ENCODE assay signal across 11 cellular contexts in genomic region chr13:50122465-50122864, GRCh38.
A peak's percentile ranks its signal among the peaks of the same experiment; 100 is the strongest.
DNase-seq lines count a peak whose midpoint lies in the region; ATAC-seq and TF ChIP-seq lines count a peak whose summit lies in the region.
"Had no signal": no experiment of that assay in that cellular context is flagged by ENCODE, and none has a peak within 500 bp of the region (broad histone marks: within the 10 kb centered on the region; RNA-seq: fewer than 3 reads in every experiment).

No MANE protein-coding gene starts in this region.

- H3K4me3 ChIP-seq in CD4-positive, alpha-beta memory T cell (ENCODE audit: low read length in 2 of 2), result no peak overlapping the region

- POLR2A ChIA-PET in CD4-positive, alpha-beta memory T cell (lab: Charles Lee; ENCODE audit: partially characterized antibody), result interaction anchor here (1.5 to 14.7 kb wide), 3 partner anchors 14 to 125 kb away, joined by 6 to 648 read pairs (median 79); partner anchors contain the start of gene TRIM13

- no peaks in the 10 kb centered on the region for H3K27me3 ChIP-seq in CD4-positive, alpha-beta memory T cell (ENCODE audit: insufficient read depth, low read length)
- H3K27me3 ChIP-seq: brain microvascular endothelial cell had no signal

- no peaks in the 10 kb centered on the region for H3K9me3 ChIP-seq in CD4-positive, alpha-beta memory T cell (ENCODE audit: control insufficient read depth in 1 of 2, low read length in 2 of 2)

- peaks cover 0 to 17% of the 10 kb centered on the region in 2 donors for H3K36me3 Mint-ChIP-seq in CD4-positive, alpha-beta memory T cell
- peaks cover 2% of the 10 kb centered on the region for H3K36me3 Mint-ChIP-seq in activated naive CD8-positive, alpha-beta T cell
- peaks cover 14% of the 10 kb centered on the region for H3K36me3 Mint-ChIP-seq in nephron progenitor cell (ENCODE audit: low read depth)

- peak overlapping the region; percentile 98 for H3K27ac ChIP-seq in CD4-positive, alpha-beta memory T cell (ENCODE audit: low read depth, low read length)
- H3K27ac ChIP-seq: brain microvascular endothelial cell had no signal

- peaks cover 49% of the 10 kb centered on the region for H3K4me1 ChIP-seq in CD4-positive, alpha-beta memory T cell (ENCODE audit: insufficient read depth, low read length)

- peaks cover 3% of the 10 kb centered on the region in 2 donors for H3K27me3 Mint-ChIP-seq in CD4-positive, alpha-beta memory T cell
- peaks cover 5% of the 10 kb centered on the region for H3K27me3 Mint-ChIP-seq in activated naive CD8-positive, alpha-beta T cell
- H3K27me3 Mint-ChIP-seq in nephron progenitor cell (ENCODE audit: low read depth, poor library complexity), result peaks cover 43% of the 10 kb centered on the region

- no peak for TF ChIP-seq CTCF in nephron progenitor cell (IDR thresholded peaks at IDR 0.05)

- intact Hi-C loops in CD4-positive, alpha-beta memory T cell (cut with micrococcal nuclease), result loop anchor here (2.0 to 10.0 kb wide), 3 partner anchors 16 to 1332 kb away; partner anchors contain the start of gene INTS6

- CTCF ChIA-PET in CD4-positive, alpha-beta memory T cell (lab: Charles Lee; ENCODE audit: partially characterized antibody), result interaction anchor here (13.5 kb wide), 1 partner anchor 39 kb away, joined by 252 read pairs; no protein-coding TSS in a partner anchor

- no peak for ATAC-seq in HG02938 (IDR thresholded peaks at IDR 0.05; ENCODE audit: unreplicated experiment)

- peak overlapping the region in 6 of 8 donors; percentile 6 to 97 (median 88) for H3K4me3 Mint-ChIP-seq in CD4-positive, alpha-beta memory T cell
- peak overlapping the region; percentile 9 for H3K4me3 Mint-ChIP-seq in activated naive CD8-positive, alpha-beta T cell
- peak overlapping the region; percentile 82 for H3K4me3 Mint-ChIP-seq in nephron progenitor cell

- H3K9me3 Mint-ChIP-seq in CD4-positive, alpha-beta memory T cell, result no peaks in the 10 kb centered on the region
- H3K9me3 Mint-ChIP-seq in activated naive CD8-positive, alpha-beta T cell (ENCODE audit: low read depth), result no peaks in the 10 kb centered on the region
- H3K9me3 Mint-ChIP-seq in nephron progenitor cell, result no peaks in the 10 kb centered on the region

- no peak for DNase-seq in CD4-positive, alpha-beta memory T cell
- peak; percentile 65 for DNase-seq in KBM-7
- DNase-seq in nephron progenitor cell, result no peak
- no peak for DNase-seq in NCI-H1048 (lab: John Stamatoyannopoulos, UW)
- no peak for DNase-seq in RKO (ENCODE audit: low spot score)
- no peak for DNase-seq in NCI-H510A treated with DMSO at 0.1 percent for 48 hours (lab: John Stamatoyannopoulos, UW)
- DNase-seq: activated CD4-positive, CD25-positive, alpha-beta regulatory T cell treated with anti-CD3 and anti-CD28 coated beads, Interleukin-2, amount 50 U/mL, for 72 hours; brain microvascular endothelial cell; NCI-H345 had no signal

- H3K36me3 ChIP-seq in CD4-positive, alpha-beta memory T cell (ENCODE audit: insufficient read depth, low read length), result peaks cover 6% of the 10 kb centered on the region
- H3K36me3 ChIP-seq: brain microvascular endothelial cell had no signal

- peaks cover 33 to 54% (median 47%) of the 10 kb centered on the region in 4 donors for H3K4me1 Mint-ChIP-seq in CD4-positive, alpha-beta memory T cell
- H3K4me1 Mint-ChIP-seq in activated naive CD8-positive, alpha-beta T cell (ENCODE audit: low read depth), result peaks cover 33% of the 10 kb centered on the region
- peaks cover 39% of the 10 kb centered on the region for H3K4me1 Mint-ChIP-seq in nephron progenitor cell

- H3K27ac Mint-ChIP-seq in CD4-positive, alpha-beta memory T cell, result peak overlapping the region; percentile 48 to 99 (median 97)
- H3K27ac Mint-ChIP-seq in activated naive CD8-positive, alpha-beta T cell, result peak overlapping the region; percentile 59
- no peak overlapping the region for H3K27ac Mint-ChIP-seq in nephron progenitor cell

- in situ Hi-C loops in KBM-7 (cut with MboI; ENCODE audit: low pct_unique_long_range_greater_than_20kb, low sequenced_read_pairs), result no loop called here

Comparison
In these comparisons a context has a peak if more than half of its experiments do, and no peak if none do; other contexts are left out.
1. H3K4me3 Mint-ChIP-seq: peak in every context shown above with its lines; median percentile 88 in CD4-positive, alpha-beta memory T cell; 82 in nephron progenitor cell; 9 in activated naive CD8-positive, alpha-beta T cell.